Comparison of ENCODE assay signal across 13 cellular contexts in the genomic region with DNA sequence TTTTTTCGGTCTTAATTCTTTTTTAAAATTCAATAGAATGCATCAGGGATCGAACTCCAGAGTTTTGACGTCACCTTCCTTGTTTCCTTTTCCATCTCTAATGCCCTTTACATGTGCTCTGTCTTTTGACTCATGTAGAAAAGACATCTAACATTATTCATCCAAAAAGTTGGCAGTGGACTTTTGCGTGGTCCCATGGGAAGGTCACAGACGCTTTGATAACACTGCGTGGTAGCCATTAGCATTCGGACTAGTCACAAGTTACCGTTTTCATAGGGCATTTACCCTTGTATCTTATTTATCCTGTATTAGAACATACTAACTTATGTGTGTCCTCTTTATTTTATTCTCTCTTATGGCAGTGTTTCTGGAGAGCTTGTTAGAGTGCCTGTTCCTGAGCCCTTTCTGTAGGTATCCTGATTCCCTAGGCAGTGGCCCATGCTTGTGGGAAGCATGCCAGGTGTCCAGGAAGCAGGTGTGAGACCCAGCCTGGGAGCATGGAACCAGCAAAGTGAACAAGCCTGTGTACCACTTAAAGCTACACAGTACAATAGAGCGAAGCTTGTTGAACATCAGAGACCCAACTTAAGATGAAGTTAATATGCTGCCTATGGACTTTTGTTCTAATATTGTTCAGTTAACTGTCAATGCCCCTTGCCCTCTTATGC.
DNase-seq lines count a peak whose midpoint lies in the region; ATAC-seq, FAIRE-seq and TF ChIP-seq lines count a peak whose summit lies in the region.
"Had no signal": no experiment of that assay in that cellular context is flagged by ENCODE, and none has a peak within 500 bp of the region (broad histone marks: within the 10 kb centered on the region; RNA-seq: fewer than 3 reads in every experiment).

No MANE protein-coding gene starts in this region.

- no peak for FAIRE-seq in pancreas (lab: Jason Lieb, UNC)

- H3K4me3 ChIP-seq in colonic mucosa: no peak overlapping the region
- no peak overlapping the region for H3K4me3 ChIP-seq in pancreas
- H3K4me3 ChIP-seq: spleen had no signal

- no peak overlapping the region for H3K4me3 Mint-ChIP-seq in endothelial cell (ENCODE audit: unreplicated experiment)

- peaks cover 41% of the 10 kb centered on the region for H3K4me1 ChIP-seq in colonic mucosa
- peaks cover 14 to 23% (median 20%) of the 10 kb centered on the region in 3 donors for H3K4me1 ChIP-seq in pancreas

- H3K4me1 Mint-ChIP-seq in endothelial cell (ENCODE audit: unreplicated experiment): peaks cover 10% of the 10 kb centered on the region

- H3K27ac Mint-ChIP-seq in endothelial cell (ENCODE audit: unreplicated experiment): no peak overlapping the region

- H3K27me3 Mint-ChIP-seq in endothelial cell (ENCODE audit: unreplicated experiment): no peaks in the 10 kb centered on the region

- H3K36me3 ChIP-seq in colonic mucosa (no peaks in the 10 kb centered on the region), pancreas (no peaks in the 10 kb centered on the region)

- ATAC-seq in pancreas (peak; percentile 59 to 77 (median 73)), HG02623 (IDR thresholded peaks at IDR 0.05; ENCODE audit: unreplicated experiment) (no peak)

- peak overlapping the region; percentile 39 for H3K27ac ChIP-seq in colonic mucosa
- H3K27ac ChIP-seq in pancreas: no peak overlapping the region

- H3K27me3 ChIP-seq in colonic mucosa (no peaks in the 10 kb centered on the region), pancreas (no peaks in the 10 kb centered on the region)
- H3K27me3 ChIP-seq: spleen had no signal

- H3K36me3 Mint-ChIP-seq in endothelial cell (ENCODE audit: low read depth, unreplicated experiment): no peaks in the 10 kb centered on the region

- peak; percentile 62 for DNase-seq in DMS79 (lab: John Stamatoyannopoulos, UW)
- peak; percentile 43 for DNase-seq in NCI-H2107 (lab: John Stamatoyannopoulos, UW)
- peak; percentile 59 for DNase-seq in colonic mucosa
- peak in 4 of 6 donors; percentile 49 to 72 (median 56) for DNase-seq in pancreas
- no peak for DNase-seq in endothelial cell (ENCODE audit: low spot score)
- no peak for DNase-seq in EL
- no peak for DNase-seq in RPMI8226
- DNase-seq: central memory CD4-positive, alpha-beta T cell; foreskin melanocyte; NK-92 treated with Interleukin-12 subunit alpha and Interleukin-12 subunit beta, amount 100 ng/mL, for 24 hours; spleen; T-helper 1 cell had no signal

- no peak for TF ChIP-seq CTCF in colonic mucosa (IDR thresholded peaks at IDR 0.05)
- no peak for TF ChIP-seq CTCF in pancreas (IDR thresholded peaks at IDR 0.05)
- no peak for TF ChIP-seq CTCF in endothelial cell (IDR thresholded peaks at IDR 0.05; ENCODE audit: unreplicated experiment)

- WGBS in pancreas, 2 donors: 59 to 64% methylated on average over 9 of the region's 9 CpGs

- H3K9ac ChIP-seq in colonic mucosa (ENCODE audit: low read depth in 2 of 2, low read length in 2 of 2): peak overlapping the region in 1 of 2 donors; percentile 48

- no peaks in the 10 kb centered on the region for H3K9me3 Mint-ChIP-seq in endothelial cell (ENCODE audit: unreplicated experiment)

- H3K9me3 ChIP-seq in colonic mucosa: no peaks in the 10 kb centered on the region
- no peaks in the 10 kb centered on the region for H3K9me3 ChIP-seq in pancreas
- H3K9me3 ChIP-seq: spleen had no signal

- intact Hi-C loops in colonic mucosa (cut with DNase I) (no loop called here), pancreas (cut with DNase I) (no loop called here)

Comparison
In these comparisons a context has a peak if more than half of its experiments do, and no peak if none do; other contexts are left out.
1. DNase-seq: peak in DMS79 (single experiment), NCI-H2107 (single experiment), colonic mucosa (single experiment) and pancreas (4 of 6); none in endothelial cell (single experiment), EL (single experiment) and RPMI8226 (single experiment).